ENCODE assay signal across 8 cellular contexts in the genomic region with DNA sequence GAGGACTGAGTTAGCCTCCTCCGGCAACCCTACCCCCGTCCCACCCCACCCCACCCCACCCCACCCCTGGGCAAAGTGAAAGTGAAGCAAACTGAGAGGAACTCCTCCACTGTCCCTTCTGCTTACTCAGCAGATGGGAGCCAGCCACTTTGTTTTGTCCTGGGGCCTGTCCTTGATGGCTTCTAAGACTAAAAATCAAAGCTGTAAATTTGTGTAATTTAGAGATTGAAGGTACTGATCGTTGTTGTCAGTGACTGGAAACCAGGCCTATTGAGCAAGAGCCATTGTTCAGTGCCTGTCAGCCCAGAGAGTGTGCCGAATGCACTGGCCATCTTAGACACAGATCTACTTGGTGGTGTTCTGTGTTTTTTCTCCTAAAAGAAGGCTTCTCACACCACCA.
DNase-seq lines count a peak whose midpoint lies in the region; ATAC-seq and TF ChIP-seq lines count a peak whose summit lies in the region.

No MANE protein-coding gene starts in this region.

- H3K36me3 ChIP-seq in upper lobe of left lung: no peaks in the 10 kb centered on the region

- no peaks in the 10 kb centered on the region for H3K9me3 ChIP-seq in upper lobe of left lung

- H3K4me1 Mint-ChIP-seq in activated CD4-positive, alpha-beta T cell treated with anti-CD3 and anti-CD28 coated beads, Interleukin-2, amount 10 ng/mL, durations not matched to agents 24 days and 14 days: peaks cover 15% of the 10 kb centered on the region

- H3K4me1 ChIP-seq in upper lobe of left lung: peaks cover 12 to 22% (median 21%) of the 10 kb centered on the region in 4 donors

- DNase-seq in activated CD4-positive, alpha-beta T cell treated with anti-CD3 and anti-CD28 coated beads, Interleukin-2, amount 10 ng/mL, durations not matched to agents 24 days and 14 days: no peak
- no peak for DNase-seq in activated CD4-positive, alpha-beta T cell treated with anti-CD3 and anti-CD28 coated beads for 4 hours
- peak; percentile 32 for DNase-seq in dermis blood vessel endothelial cell
- peak; percentile 47 for DNase-seq in medulla oblongata (ENCODE audit: extremely low spot score)
- peak in 1 of 2 donors; percentile 26 for DNase-seq in upper lobe of left lung
- DNase-seq in ureter (ENCODE audit: low spot score): no peak
- DNase-seq in effector CD8-positive, alpha-beta T cell (lab: John Stamatoyannopoulos, UW): no peak

- ATAC-seq in upper lobe of left lung (ENCODE audit: low FRiP score in 2 of 2) (peak in 1 of 2 donors; percentile 62), HG03039 (IDR thresholded peaks at IDR 0.05; ENCODE audit: unreplicated experiment) (no peak)

- H3K9me3 Mint-ChIP-seq in activated CD4-positive, alpha-beta T cell treated with anti-CD3 and anti-CD28 coated beads, Interleukin-2, amount 10 ng/mL, durations not matched to agents 24 days and 14 days: no peaks in the 10 kb centered on the region

- intact Hi-C loops in activated CD4-positive, alpha-beta T cell treated with anti-CD3 and anti-CD28 coated beads, Interleukin-2, amount 10 ng/mL, durations not matched to agents 24 days and 14 days (cut with micrococcal nuclease): no loop called here

- no peak overlapping the region for H3K27ac Mint-ChIP-seq in activated CD4-positive, alpha-beta T cell treated with anti-CD3 and anti-CD28 coated beads, Interleukin-2, amount 10 ng/mL, durations not matched to agents 24 days and 14 days

- H3K27me3 Mint-ChIP-seq in activated CD4-positive, alpha-beta T cell treated with anti-CD3 and anti-CD28 coated beads, Interleukin-2, amount 10 ng/mL, durations not matched to agents 24 days and 14 days: peaks cover 2% of the 10 kb centered on the region

- H3K36me3 Mint-ChIP-seq in activated CD4-positive, alpha-beta T cell treated with anti-CD3 and anti-CD28 coated beads, Interleukin-2, amount 10 ng/mL, durations not matched to agents 24 days and 14 days (ENCODE audit: low read depth): no peaks in the 10 kb centered on the region

- peak overlapping the region; percentile 39 to 75 (median 60) for H3K27ac ChIP-seq in upper lobe of left lung

- no peak for TF ChIP-seq CTCF in upper lobe of left lung (IDR thresholded peaks at IDR 0.05)

- TF ChIP-seq EP300 in upper lobe of left lung (IDR thresholded peaks at IDR 0.05): no peak

- peak overlapping the region; percentile 11 for H3K4me3 Mint-ChIP-seq in activated CD4-positive, alpha-beta T cell treated with anti-CD3 and anti-CD28 coated beads, Interleukin-2, amount 10 ng/mL, durations not matched to agents 24 days and 14 days

- no peak for TF ChIP-seq POLR2A in upper lobe of left lung (IDR thresholded peaks at IDR 0.05)

- H3K27me3 ChIP-seq in upper lobe of left lung: no peaks in the 10 kb centered on the region

- WGBS in upper lobe of left lung, 2 donors: 17 to 18% methylated on average over 4 of the region's 4 CpGs

- peak overlapping the region in 2 of 4 donors; percentile 18 to 33 for H3K4me3 ChIP-seq in upper lobe of left lung

Comparison
In these comparisons a context has a peak if more than half of its experiments do, and no peak if none do; other contexts are left out.
1. DNase-seq: peak in dermis blood vessel endothelial cell (single experiment) and medulla oblongata (single experiment); none in activated CD4-positive, alpha-beta T cell treated with anti-CD3 and anti-CD28 coated beads, Interleukin-2, amount 10 ng/mL, durations not matched to agents 24 days and 14 days (single experiment), activated CD4-positive, alpha-beta T cell treated with anti-CD3 and anti-CD28 coated beads for 4 hours (0 of 2), ureter (single experiment) and effector CD8-positive, alpha-beta T cell (single experiment).